ENCODE assay signal across 11 cellular contexts in genomic region chr3:113535898-113536297, GRCh38. TPM values are rescaled to one million over a fixed set of nuclear protein-coding genes. Genes with fewer than 3 reads are reported as not detected.
DNase-seq lines count a peak whose midpoint lies in the region; ATAC-seq and TF ChIP-seq lines count a peak whose summit lies in the region.
"Had no signal": no experiment of that assay in that cellular context is flagged by ENCODE, and none has a peak within 500 bp of the region (broad histone marks: within the 10 kb centered on the region; RNA-seq: fewer than 3 reads in every experiment).

No MANE protein-coding gene starts in this region.

- intact Hi-C loops in activated T-helper 1 cell treated with anti-CD3 and anti-CD28 coated beads, Interleukin-12 subunit alpha, Interleukin-12 subunit beta, Interleukin-2, Interleukin-4 antibody, amounts not matched to agents 30 ng/mL and 10 ng/mL and 1 ng/mL, durations not matched to agents 14 hours and 24 hours and 36 hours (cut with micrococcal nuclease): loop anchor here (10.0 kb wide), 1 partner anchor 1609 kb away; the partner anchor contains the start of gene ZBTB20

- H3K4me3 Mint-ChIP-seq in IgD-negative memory B cell (peak overlapping the region in 3 of 4 donors; percentile 1 to 52 (median 18)), nephron progenitor cell (no peak overlapping the region)
- peak overlapping the region; percentile 56 for H3K4me3 Mint-ChIP-seq in central memory CD8-positive, alpha-beta T cell
- H3K4me3 Mint-ChIP-seq in activated T-helper 1 cell treated with anti-CD3 and anti-CD28 coated beads, Interleukin-12 subunit alpha, Interleukin-12 subunit beta, Interleukin-2, Interleukin-4 antibody, amounts not matched to agents 30 ng/mL and 10 ng/mL and 1 ng/mL, durations not matched to agents 14 hours and 24 hours and 36 hours: no peak overlapping the region
- H3K4me3 Mint-ChIP-seq: brain had no signal

- DNase-seq in central memory CD8-positive, alpha-beta T cell (ENCODE audit: low spot score in 2 of 2): no peak
- DNase-seq in nephron progenitor cell: no peak
- no peak for DNase-seq in activated T-helper 1 cell treated with anti-CD3 and anti-CD28 coated beads, Interleukin-12 subunit alpha, Interleukin-12 subunit beta, Interleukin-2, Interleukin-4 antibody, amounts not matched to agents 30 ng/mL and 10 ng/mL and 1 ng/mL, durations not matched to agents 14 hours and 24 hours and 36 hours (ENCODE audit: low spot score)
- DNase-seq in stimulated activated CD8-positive, alpha-beta memory T cell treated with anti-CD3 and anti-CD28 coated beads, Interleukin-4, amount 100 ng/mL, for 48 hours: no peak
- DNase-seq: heart right ventricle; NCI-H146; stimulated activated CD4-positive, alpha-beta T cell treated with anti-CD3 and anti-CD28 coated beads, Interleukin-2, amount 100 ng/mL, for 24 hours had no signal

- H3K4me3 ChIP-seq in GM08714 (ENCODE audit: low read length): peak overlapping the region; percentile 30; the same call in 1 of the 2 replicates
- H3K4me3 ChIP-seq: heart right ventricle had no signal

- H3K4me1 Mint-ChIP-seq in IgD-negative memory B cell: peaks cover 41 to 46% (median 43%) of the 10 kb centered on the region in 3 donors
- peaks cover 63% of the 10 kb centered on the region for H3K4me1 Mint-ChIP-seq in central memory CD8-positive, alpha-beta T cell
- H3K4me1 Mint-ChIP-seq in nephron progenitor cell: peaks cover 15% of the 10 kb centered on the region
- H3K4me1 Mint-ChIP-seq in activated T-helper 1 cell treated with anti-CD3 and anti-CD28 coated beads, Interleukin-12 subunit alpha, Interleukin-12 subunit beta, Interleukin-2, Interleukin-4 antibody, amounts not matched to agents 30 ng/mL and 10 ng/mL and 1 ng/mL, durations not matched to agents 14 hours and 24 hours and 36 hours (ENCODE audit: low read depth): peaks cover 56% of the 10 kb centered on the region

- H3K36me3 Mint-ChIP-seq in IgD-negative memory B cell (peaks cover 6% of the 10 kb centered on the region), nephron progenitor cell (ENCODE audit: low read depth) (no peaks in the 10 kb centered on the region)
- H3K36me3 Mint-ChIP-seq in central memory CD8-positive, alpha-beta T cell (ENCODE audit: insufficient read depth): peaks cover 33% of the 10 kb centered on the region
- peaks cover 15% of the 10 kb centered on the region for H3K36me3 Mint-ChIP-seq in activated T-helper 1 cell treated with anti-CD3 and anti-CD28 coated beads, Interleukin-12 subunit alpha, Interleukin-12 subunit beta, Interleukin-2, Interleukin-4 antibody, amounts not matched to agents 30 ng/mL and 10 ng/mL and 1 ng/mL, durations not matched to agents 14 hours and 24 hours and 36 hours (ENCODE audit: low read depth)
- H3K36me3 Mint-ChIP-seq: brain had no signal

- H3K27me3 Mint-ChIP-seq in IgD-negative memory B cell (no peaks in the 10 kb centered on the region), nephron progenitor cell (ENCODE audit: low read depth, poor library complexity) (peaks cover 79% of the 10 kb centered on the region)
- no peaks in the 10 kb centered on the region for H3K27me3 Mint-ChIP-seq in central memory CD8-positive, alpha-beta T cell
- H3K27me3 Mint-ChIP-seq in activated T-helper 1 cell treated with anti-CD3 and anti-CD28 coated beads, Interleukin-12 subunit alpha, Interleukin-12 subunit beta, Interleukin-2, Interleukin-4 antibody, amounts not matched to agents 30 ng/mL and 10 ng/mL and 1 ng/mL, durations not matched to agents 14 hours and 24 hours and 36 hours (ENCODE audit: insufficient read depth): no peaks in the 10 kb centered on the region

- peak overlapping the region; percentile 15 to 75 (median 73) for H3K27ac Mint-ChIP-seq in IgD-negative memory B cell
- H3K27ac Mint-ChIP-seq in central memory CD8-positive, alpha-beta T cell (ENCODE audit: low read depth): peak overlapping the region; percentile 41
- H3K27ac Mint-ChIP-seq in nephron progenitor cell: no peak overlapping the region
- H3K27ac Mint-ChIP-seq in activated T-helper 1 cell treated with anti-CD3 and anti-CD28 coated beads, Interleukin-12 subunit alpha, Interleukin-12 subunit beta, Interleukin-2, Interleukin-4 antibody, amounts not matched to agents 30 ng/mL and 10 ng/mL and 1 ng/mL, durations not matched to agents 14 hours and 24 hours and 36 hours: no peak overlapping the region
- H3K27ac Mint-ChIP-seq: brain had no signal

- ATAC-seq in central memory CD8-positive, alpha-beta T cell (replicated peaks; ENCODE audit: extremely low read depth, poor library complexity, severe bottlenecking): no peak
- no peak for ATAC-seq in HG03432 (IDR thresholded peaks at IDR 0.05; ENCODE audit: unreplicated experiment)
- ATAC-seq: heart right ventricle had no signal

- TF ChIP-seq CTCF in nephron progenitor cell (IDR thresholded peaks at IDR 0.05): peak; percentile 48

- no peaks in the 10 kb centered on the region for H3K9me3 Mint-ChIP-seq in IgD-negative memory B cell
- H3K9me3 Mint-ChIP-seq in central memory CD8-positive, alpha-beta T cell: no peaks in the 10 kb centered on the region
- H3K9me3 Mint-ChIP-seq in nephron progenitor cell: no peaks in the 10 kb centered on the region
- no peaks in the 10 kb centered on the region for H3K9me3 Mint-ChIP-seq in activated T-helper 1 cell treated with anti-CD3 and anti-CD28 coated beads, Interleukin-12 subunit alpha, Interleukin-12 subunit beta, Interleukin-2, Interleukin-4 antibody, amounts not matched to agents 30 ng/mL and 10 ng/mL and 1 ng/mL, durations not matched to agents 14 hours and 24 hours and 36 hours

RNA-seq across cellular contexts. Expression of gene SIDT1, which starts 3.5 kb away (rescaled TPM):
- polyA plus RNA-seq in IgD-negative memory B cell: 47.5 TPM
- 11.3 and 12.2 TPM in 2 replicates for total RNA-seq in activated T-helper 1 cell treated with anti-CD3 and anti-CD28 coated beads, Interleukin-12 subunit alpha, Interleukin-12 subunit beta, Interleukin-2, Interleukin-4 antibody, amounts not matched to agents 30 ng/mL and 10 ng/mL and 1 ng/mL, durations not matched to agents 14 hours and 24 hours and 36 hours

RNA-seq across cellular contexts. Expression of gene SPICE1, which starts 20.9 kb away (rescaled TPM):
- 4.3 TPM for polyA plus RNA-seq in IgD-negative memory B cell
- total RNA-seq in activated T-helper 1 cell treated with anti-CD3 and anti-CD28 coated beads, Interleukin-12 subunit alpha, Interleukin-12 subunit beta, Interleukin-2, Interleukin-4 antibody, amounts not matched to agents 30 ng/mL and 10 ng/mL and 1 ng/mL, durations not matched to agents 14 hours and 24 hours and 36 hours: 14.3 and 20.9 TPM in 2 replicates

Comparison
In these comparisons a context has a peak if more than half of its experiments do, and no peak if none do; other contexts are left out.
1. H3K27ac Mint-ChIP-seq: peak in IgD-negative memory B cell (3 of 3) and central memory CD8-positive, alpha-beta T cell (single experiment); none in nephron progenitor cell (single experiment) and activated T-helper 1 cell treated with anti-CD3 and anti-CD28 coated beads, Interleukin-12 subunit alpha, Interleukin-12 subunit beta, Interleukin-2, Interleukin-4 antibody, amounts not matched to agents 30 ng/mL and 10 ng/mL and 1 ng/mL, durations not matched to agents 14 hours and 24 hours and 36 hours (single experiment).
2. H3K4me3 Mint-ChIP-seq: peak in IgD-negative memory B cell (3 of 4) and central memory CD8-positive, alpha-beta T cell (single experiment); none in nephron progenitor cell (single experiment) and activated T-helper 1 cell treated with anti-CD3 and anti-CD28 coated beads, Interleukin-12 subunit alpha, Interleukin-12 subunit beta, Interleukin-2, Interleukin-4 antibody, amounts not matched to agents 30 ng/mL and 10 ng/mL and 1 ng/mL, durations not matched to agents 14 hours and 24 hours and 36 hours (single experiment).